In genomic region chr12:54593716-54594115, GRCh38 we compare ENCODE assay signal across 17 cellular contexts. TPM values are rescaled to one million over a fixed set of nuclear protein-coding genes. Genes with fewer than 3 reads are reported as not detected.
DNase-seq lines count a peak whose midpoint lies in the region; ATAC-seq and TF ChIP-seq lines count a peak whose summit lies in the region.
"Had no signal": no experiment of that assay in that cellular context is flagged by ENCODE, and none has a peak within 500 bp of the region (broad histone marks: within the 10 kb centered on the region; RNA-seq: fewer than 3 reads in every experiment).

No MANE protein-coding gene starts in this region.

- H3K4me3 ChIP-seq in A673 (ENCODE audit: low read depth, low read length, poor library complexity, severe bottlenecking) (no peak overlapping the region), epithelial cell of proximal tubule (ENCODE audit: low read depth, low read length) (no peak overlapping the region), kidney epithelial cell (ENCODE audit: low read depth, low read length) (no peak overlapping the region), mesendoderm (ENCODE audit: low read length) (no peak overlapping the region)
- H3K4me3 ChIP-seq: BLaER1 treated with 17β-estradiol and CSF1 and Interleukin-3, amounts not matched to agents 10 nM and 100 nM had no signal

- no peaks in the 10 kb centered on the region for H3K9me3 ChIP-seq in A673 (ENCODE audit: low read depth, low read length, poor library complexity, severe bottlenecking)
- H3K9me3 ChIP-seq: BLaER1 treated with 17β-estradiol and CSF1 and Interleukin-3, amounts not matched to agents 10 nM and 100 nM had no signal

- BruUV-seq in A673 (replicated peaks; lab: Mats Ljungman, UMichigan), result no TSS peak

- H3K36me3 ChIP-seq in A673 (ENCODE audit: insufficient read depth, low read length, poor library complexity, severe bottlenecking) (no peaks in the 10 kb centered on the region), kidney epithelial cell (ENCODE audit: control insufficient read depth, insufficient read depth, low read length) (no peaks in the 10 kb centered on the region), mesendoderm (ENCODE audit: control insufficient read depth, insufficient read depth, low read length) (no peaks in the 10 kb centered on the region)
- H3K36me3 ChIP-seq: BLaER1 treated with 17β-estradiol and CSF1 and Interleukin-3, amounts not matched to agents 10 nM and 100 nM had no signal

- WGBS in mesendoderm (ENCODE audit: extremely low coverage, insufficient coverage, low lambda C conversion rate), result no CpG with 5 or more reads among the region's 4 CpGs

- TF ChIP-seq CTCF in A673 (conservative IDR thresholded peaks at IDR 0.05; ENCODE audit: low read depth, low read length) (no peak), epithelial cell of proximal tubule (conservative IDR thresholded peaks at IDR 0.05; ENCODE audit: low read depth, low read length) (no peak), kidney epithelial cell (IDR thresholded peaks at IDR 0.05; ENCODE audit: insufficient read depth, low read length, poor library complexity, severe bottlenecking) (no peak)

- H3K27me3 ChIP-seq in A673 (replicated peaks; ENCODE audit: insufficient read depth, low read depth, low read length, poor library complexity) (no peaks in the 10 kb centered on the region), kidney epithelial cell (ENCODE audit: control insufficient read depth, insufficient read depth, low read length) (no peaks in the 10 kb centered on the region), mesendoderm (ENCODE audit: insufficient read depth, low read length, poor library complexity) (peaks cover 2% of the 10 kb centered on the region)

- no peak overlapping the region for H3K4me2 ChIP-seq in mesendoderm (ENCODE audit: low read length)

- H3K56ac ChIP-seq in mesendoderm (ENCODE audit: low read length), result no peak overlapping the region

- no peak overlapping the region for H2BK120ac ChIP-seq in mesendoderm (ENCODE audit: low read depth, low read length)

- DNase-seq in A673 (ENCODE audit: low spot score) (no peak), epithelial cell of proximal tubule (ENCODE audit: low read depth) (peak; percentile 73), kidney epithelial cell (ENCODE audit: low read depth) (peak; percentile 39), mesendoderm (peak; percentile 25), NCI-H2227 treated with DMSO at 0.1 percent for 48 hours (lab: John Stamatoyannopoulos, UW) (no peak), NCI-H2171 (lab: John Stamatoyannopoulos, UW) (no peak)
- DNase-seq: 8988T; Calu3; CD4-positive, CD25-positive, alpha-beta regulatory T cell; DMS 273 treated with DMSO at 0.1 percent for 48 hours; GOT3; H9 had no signal

- H3K4me1 ChIP-seq in A673 (ENCODE audit: insufficient read depth, low read length, poor library complexity, severe bottlenecking) (peaks cover 30% of the 10 kb centered on the region), mesendoderm (ENCODE audit: control insufficient read depth, low read depth, low read length) (no peaks in the 10 kb centered on the region)

- no peak overlapping the region for H3K18ac ChIP-seq in mesendoderm (ENCODE audit: low read length)

- no peak overlapping the region for H2BK5ac ChIP-seq in mesendoderm (ENCODE audit: low read length)

- H2AK5ac ChIP-seq in mesendoderm (ENCODE audit: low read length), result no peak overlapping the region

- no peak overlapping the region for H3K23ac ChIP-seq in mesendoderm (ENCODE audit: low read length)

- ATAC-seq in GM19463 (IDR thresholded peaks at IDR 0.05; ENCODE audit: unreplicated experiment), result no peak
- ATAC-seq in GM18498 (IDR thresholded peaks at IDR 0.05; ENCODE audit: unreplicated experiment), result no peak
- ATAC-seq: HepG2 had no signal

- H3K79me1 ChIP-seq in mesendoderm (ENCODE audit: low read length), result no peaks in the 10 kb centered on the region

- H3K9ac ChIP-seq in mesendoderm (ENCODE audit: low read length), result no peak overlapping the region
- H3K9ac ChIP-seq: BLaER1 treated with 17β-estradiol and CSF1 and Interleukin-3, amounts not matched to agents 10 nM and 100 nM had no signal

- H3K79me2 ChIP-seq in mesendoderm (ENCODE audit: control insufficient read depth, insufficient read depth, low read length), result no peaks in the 10 kb centered on the region

- CTCF ChIA-PET in A673 (lab: Charles Lee), result no interaction called here

- intact Hi-C loops in A673 (cut with micrococcal nuclease; ENCODE audit: unreplicated experiment), result loop anchor here (10.0 kb wide), 1 partner anchor 131 kb away; no protein-coding TSS in a partner anchor

- H4K5ac ChIP-seq in mesendoderm (ENCODE audit: low read length), result no peak overlapping the region

- H3K27ac ChIP-seq in A673 (ENCODE audit: low read depth, low read length, poor library complexity, severe bottlenecking) (peak overlapping the region; percentile 3), mesendoderm (ENCODE audit: low read depth, low read length) (no peak overlapping the region)
- H3K27ac ChIP-seq: BLaER1 treated with 17β-estradiol and CSF1 and Interleukin-3, amounts not matched to agents 10 nM and 100 nM had no signal

- H2BK15ac ChIP-seq in mesendoderm (replicated peaks; ENCODE audit: low read depth), result no peak overlapping the region

- H3K4ac ChIP-seq in mesendoderm (ENCODE audit: low read depth, low read length), result no peak overlapping the region

- POLR2A ChIA-PET in A673 (lab: Charles Lee; ENCODE audit: low non-redundant PET), result no interaction called here

- no peak overlapping the region for H4K8ac ChIP-seq in mesendoderm (ENCODE audit: low read depth, low read length)

RNA-seq across cellular contexts. Expression of gene PPP1R1A, which starts 5.3 kb away (rescaled TPM):
- total RNA-seq in A673 (2021) (110 and 114 TPM in 2 replicates), epithelial cell of proximal tubule (0.87 and 11.1 TPM in 2 replicates), kidney epithelial cell (2.4 and 3.4 TPM in 2 replicates)
- polyA plus RNA-seq in mesendoderm (2013, experiment 1 of 2), result 22.2 TPM
- polyA plus RNA-seq in mesendoderm (2013, experiment 2 of 2), result 22.7 TPM
- total RNA-seq: CD4-positive, CD25-positive, alpha-beta regulatory T cell; Daoy had no signal
- polyA plus RNA-seq: CD4-positive, CD25-positive, alpha-beta regulatory T cell; HepG2 had no signal

RNA-seq across cellular contexts. Expression of gene LACRT, which starts 41.0 kb away (rescaled TPM):
- total RNA-seq in A673 (2021), result not detected in 2 replicates
- total RNA-seq in epithelial cell of proximal tubule, result not detected in 2 replicates
- total RNA-seq in kidney epithelial cell, result not detected in 2 replicates
- polyA plus RNA-seq in mesendoderm (2013, experiment 1 of 2), result not detected
- polyA plus RNA-seq in mesendoderm (2013, experiment 2 of 2), result not detected
- total RNA-seq: Calu3; CD4-positive, CD25-positive, alpha-beta regulatory T cell; Daoy; H9; HepG2 had no signal
- polyA plus RNA-seq: CD4-positive, CD25-positive, alpha-beta regulatory T cell; HepG2 had no signal

RNA-seq across cellular contexts. Expression of gene PDE1B, which starts 44.3 kb away (rescaled TPM):
- 11.5 and 11.7 TPM in 2 replicates for total RNA-seq in A673 (2021)
- total RNA-seq in epithelial cell of proximal tubule, result 0.14 and 0.63 TPM in 2 replicates
- total RNA-seq in kidney epithelial cell, result 0.75 and 1.8 TPM in 2 replicates
- 3.9 TPM for polyA plus RNA-seq in mesendoderm (2013, experiment 1 of 2)
- polyA plus RNA-seq in mesendoderm (2013, experiment 2 of 2), result 4.4 TPM
- total RNA-seq: Calu3, HepG2 had no signal
- polyA plus RNA-seq: HepG2 had no signal

RNA-seq across cellular contexts. Expression of gene DCD, which starts 54.4 kb away (rescaled TPM):
- not detected in 2 replicates for total RNA-seq in A673 (2021)
- total RNA-seq in epithelial cell of proximal tubule, result not detected in 2 replicates
- total RNA-seq in kidney epithelial cell, result not detected in 2 replicates
- not detected for polyA plus RNA-seq in mesendoderm (2013, experiment 1 of 2)
- not detected for polyA plus RNA-seq in mesendoderm (2013, experiment 2 of 2)
- total RNA-seq: Calu3; CD4-positive, CD25-positive, alpha-beta regulatory T cell; Daoy; H9; HepG2 had no signal
- polyA plus RNA-seq: CD4-positive, CD25-positive, alpha-beta regulatory T cell; HepG2 had no signal

Comparison
In these comparisons a context has a peak if more than half of its experiments do, and no peak if none do; other contexts are left out.
1. DNase-seq: peak in epithelial cell of proximal tubule (single experiment), kidney epithelial cell (single experiment) and mesendoderm (single experiment); none in A673 (single experiment), NCI-H2227 treated with DMSO at 0.1 percent for 48 hours (single experiment) and NCI-H2171 (single experiment).